18 cellular contexts compared by ENCODE assay signal in genomic region chr3:130677310-130677709, GRCh38.
DNase-seq lines count a peak whose midpoint lies in the region; ATAC-seq, FAIRE-seq and TF ChIP-seq lines count a peak whose summit lies in the region.
"Had no signal": no experiment of that assay in that cellular context is flagged by ENCODE, and none has a peak within 500 bp of the region (broad histone marks: within the 10 kb centered on the region; RNA-seq: fewer than 3 reads in every experiment).

No MANE protein-coding gene starts in this region.

- peaks cover 56% of the 10 kb centered on the region for H3K36me3 ChIP-seq in K562 (ENCODE audit: control insufficient read depth, insufficient read depth, low read length)

- BruUV-seq in K562 (replicated peaks; lab: Mats Ljungman, UMichigan), result no TSS peak

- H3K36me3 Mint-ChIP-seq in nephron (ENCODE audit: low read depth), result peaks cover 48% of the 10 kb centered on the region

- FAIRE-seq in K562 (lab: Jason Lieb, UNC), result no peak
- FAIRE-seq: A549, GM19239, HepG2, HTR-8/SVneo had no signal

- DNase-seq in KBM-7, result peak; percentile 27
- DNase-seq in OCI-M2 (lab: John Stamatoyannopoulos, UW; ENCODE audit: unreplicated experiment), result peak; percentile 14
- DNase-seq in K562 (ENCODE audit: extremely low read depth in 1 of 4, low spot score in 3 of 4), result peak; percentile 8 to 20 (median 15)
- no peak for DNase-seq in cerebellar cortex (ENCODE audit: low spot score)
- no peak for DNase-seq in GOT3 (lab: John Stamatoyannopoulos, UW)
- DNase-seq: BE2C; Caco-2; CD8-positive, alpha-beta T cell; GF-D8; HCEC 1CT; HFFc6 had no signal

- peak overlapping the region in 2 of 3 experiments; percentile 3 to 13 for H3K4me3 Mint-ChIP-seq in nephron
- H3K4me3 Mint-ChIP-seq: CD8-positive, alpha-beta T cell; HFFc6 had no signal

- H3K4me2 ChIP-seq in K562 (ENCODE audit: insufficient read depth, low read length), result no peak overlapping the region
- H3K4me2 ChIP-seq: A549 had no signal

- H3K9me3 Mint-ChIP-seq in nephron, result no peaks in the 10 kb centered on the region
- H3K9me3 Mint-ChIP-seq: CD8-positive, alpha-beta T cell; HFFc6 had no signal

- POLR2A ChIA-PET in K562 (lab: Yijun Ruan, JAX), result interaction anchor here (1.1 to 1.2 kb wide), 2 partner anchors 9 to 21 kb away, joined by 3 to 7 read pairs; no protein-coding TSS in a partner anchor

- TF ChIP-seq RAD21 in K562 (CRISPR knock-in tag; conservative IDR thresholded peaks at IDR 0.05 in 1 of 2, IDR thresholded peaks at IDR 0.05 in 1 of 2), result no peak

- no peaks in the 10 kb centered on the region for H3K9me3 ChIP-seq in K562 (replicated peaks; ENCODE audit: control insufficient read depth, insufficient read depth, low read depth, low read length)
- H3K9me3 ChIP-seq: A549, BE2C, Caco-2 had no signal

- no peaks in the 10 kb centered on the region for H4K20me1 ChIP-seq in K562 (replicated peaks; ENCODE audit: control insufficient read depth, insufficient read depth, low read length)

- no peaks in the 10 kb centered on the region for H3K9me1 ChIP-seq in K562 (ENCODE audit: control insufficient read depth, insufficient read depth, low read length)

- TF ChIP-seq CTCF in K562 (IDR thresholded peaks at IDR 0.05 in 2 of 3, conservative IDR thresholded peaks at IDR 0.05 in 1 of 3; ENCODE audit: insufficient read depth in 2 of 3, low read depth in 1 of 3, low read length in 3 of 3), result no peak
- TF ChIP-seq CTCF in nephron (IDR thresholded peaks at IDR 0.05; ENCODE audit: unreplicated experiment in 3 of 3), result no peak

- TF ChIP-seq POLR2A in K562 (conservative IDR thresholded peaks at IDR 0.05), result no peak

- H3K79me2 ChIP-seq in K562 (ENCODE audit: control insufficient read depth, insufficient read depth, low read length), result no peaks in the 10 kb centered on the region

- H3K4me1 Mint-ChIP-seq in nephron, result peaks cover 46% of the 10 kb centered on the region

- H3K27me3 ChIP-seq in K562 (ENCODE audit: control insufficient read depth in 2 of 2, insufficient read depth in 2 of 2, low read length in 2 of 2), result no peaks in the 10 kb centered on the region
- H3K27me3 ChIP-seq: BE2C had no signal

- ATAC-seq in K562 (no peak), GM21515 (IDR thresholded peaks at IDR 0.05; ENCODE audit: unreplicated experiment) (no peak)
- ATAC-seq: A549; CD8-positive, alpha-beta T cell; HepG2 had no signal

- H3K27me3 Mint-ChIP-seq in nephron (ENCODE audit: low read depth), result no peaks in the 10 kb centered on the region

- intact Hi-C loops in K562 (cut with micrococcal nuclease), result no loop called here

- CTCF ChIA-PET in K562 (lab: Yijun Ruan, JAX; ENCODE audit: low intra/inter-chr PET ratio), result no interaction called here

- in situ Hi-C loops in KBM-7 (cut with MboI; ENCODE audit: low pct_unique_long_range_greater_than_20kb, low sequenced_read_pairs), result no loop called here
- in situ Hi-C loops in K562 (cut with MboI), result no loop called here

- H3K9ac ChIP-seq in K562 (ENCODE audit: insufficient read depth in 1 of 2, low read depth in 2 of 2, low read length in 2 of 2), result no peak overlapping the region

- no peak overlapping the region for H3K27ac ChIP-seq in K562 (ENCODE audit: extremely low read depth, low read depth, low read length)
- H3K27ac ChIP-seq: A549, C4-2B had no signal

- WGBS in K562 (ENCODE audit: insufficient coverage, low coverage, missing lambda C conversion rate), result 0% methylated on average over 1 of the region's 1 CpG

- no peak for TF ChIP-seq EP300 in K562 (IDR thresholded peaks at IDR 0.05; ENCODE audit: low read length)

- 0 out of 5 replicates have a peak, but pooled peaks cover 0 to 3% of the 10 kb centered on the region in 2 experiments for H3K4me1 ChIP-seq in K562 (replicated peaks in 1 of 2; ENCODE audit: control insufficient read depth in 2 of 2, insufficient read depth in 2 of 2, low read length in 2 of 2)
- H3K4me1 ChIP-seq: A549 had no signal

- peak overlapping the region; percentile 24 to 86 (median 82) for H3K27ac Mint-ChIP-seq in nephron
- H3K27ac Mint-ChIP-seq: CD8-positive, alpha-beta T cell; HFFc6 had no signal

- H3K4me3 ChIP-seq in K562, result no peak overlapping the region
- H3K4me3 ChIP-seq: A549 had no signal

- no peak overlapping the region for H2AFZ ChIP-seq in K562 (ENCODE audit: low read depth, low read length)

TF ChIP-seq in K562, 482 proteins besides CTCF, POLR2A, EP300 and RAD21 (continues in another document):
- TF ChIP-seq NCOR1 (IDR thresholded peaks at IDR 0.05), result 0 out of 2 replicates have a peak, but pooled peaks have one; percentile 21
- no peak for TF ChIP-seq HSF4 (CRISPR knock-in tag; IDR thresholded peaks at IDR 0.05; ENCODE audit: borderline replicate concordance)
- TF ChIP-seq ZNF184 (CRISPR knock-in tag; IDR thresholded peaks at IDR 0.05), result no peak
- no peak for TF ChIP-seq ETS1 (conservative IDR thresholded peaks at IDR 0.05; ENCODE audit: control insufficient read depth, low read depth, low read length)
- TF ChIP-seq SOX6 (IDR thresholded peaks at IDR 0.05), result peak; percentile 70
- TF ChIP-seq ZNF76 (CRISPR knock-in tag; IDR thresholded peaks at IDR 0.05; ENCODE audit: borderline replicate concordance), result no peak
- no peak for TF ChIP-seq NFRKB (IDR thresholded peaks at IDR 0.05; ENCODE audit: low read depth)
- TF ChIP-seq ZBTB8A (IDR thresholded peaks at IDR 0.05; ENCODE audit: partially characterized antibody), result no peak
- no peak for TF ChIP-seq BCLAF1 (IDR thresholded peaks at IDR 0.05; ENCODE audit: borderline replicate concordance in 1 of 2, control insufficient read depth in 1 of 2, low read depth in 2 of 2, low read length in 1 of 2)
- TF ChIP-seq GATAD2B (IDR thresholded peaks at IDR 0.05; ENCODE audit: borderline replicate concordance), result no peak
- TF ChIP-seq ETV1 (tag; conservative IDR thresholded peaks at IDR 0.05; ENCODE audit: low read depth), result no peak
- TF ChIP-seq ZNF398 (CRISPR knock-in tag; IDR thresholded peaks at IDR 0.05), result no peak
- no peak for TF ChIP-seq NFE2L1 (tag; IDR thresholded peaks at IDR 0.05; ENCODE audit: borderline replicate concordance, low read depth)

Comparison
In these comparisons a context has a peak if more than half of its experiments do, and no peak if none do; other contexts are left out.
1. DNase-seq: peak in KBM-7 (single experiment), OCI-M2 (single experiment) and K562 (4 of 4); none in cerebellar cortex (single experiment) and GOT3 (single experiment).